In the genomic region with DNA sequence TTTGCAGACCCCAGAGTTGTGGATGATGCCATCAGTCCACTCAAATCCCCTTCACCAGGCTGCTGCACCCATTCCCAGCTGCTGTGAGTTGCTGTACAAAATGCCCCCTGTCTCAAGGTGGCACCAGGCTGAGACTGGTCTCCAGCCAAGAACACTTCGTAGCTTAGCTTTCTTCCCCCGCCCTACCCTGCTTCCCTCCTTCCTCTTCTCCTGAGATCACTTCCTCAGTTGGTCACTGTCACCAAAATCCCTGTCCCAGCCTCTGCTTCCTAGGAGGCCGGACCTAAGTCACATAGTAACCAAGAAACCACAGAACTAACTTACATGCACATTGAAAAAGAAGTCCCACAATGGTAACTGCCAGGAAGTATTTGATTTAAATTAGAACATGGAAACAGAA, we compare ENCODE assay signal across 15 cellular contexts. TPM values are rescaled to one million over a fixed set of nuclear protein-coding genes. Genes with fewer than 3 reads are reported as not detected.
DNase-seq lines count a peak whose midpoint lies in the region; ATAC-seq and TF ChIP-seq lines count a peak whose summit lies in the region.
"Had no signal": no experiment of that assay in that cellular context is flagged by ENCODE, and none has a peak within 500 bp of the region (broad histone marks: within the 10 kb centered on the region; RNA-seq: fewer than 3 reads in every experiment).

No MANE protein-coding gene starts in this region.

- H3K9me3 Mint-ChIP-seq in activated naive CD4-positive, alpha-beta T cell treated with anti-CD3 and anti-CD28 coated beads, Interleukin-2, amount 50 U/mL, for 24 hours, result no peaks in the 10 kb centered on the region
- no peaks in the 10 kb centered on the region for H3K9me3 Mint-ChIP-seq in activated naive CD4-positive, alpha-beta T cell treated with anti-CD3 and anti-CD28 coated beads for 36 hours

- H3K4me3 Mint-ChIP-seq in activated naive CD4-positive, alpha-beta T cell treated with anti-CD3 and anti-CD28 coated beads, Interleukin-2, amount 50 U/mL, for 24 hours, result peak overlapping the region; percentile 20
- H3K4me3 Mint-ChIP-seq in activated naive CD4-positive, alpha-beta T cell treated with anti-CD3 and anti-CD28 coated beads for 36 hours, result no peak overlapping the region

- H3K9me3 ChIP-seq in PC-3 (ENCODE audit: low read length) (no peaks in the 10 kb centered on the region), right cardiac atrium (ENCODE audit: control insufficient read depth, low read length) (no peaks in the 10 kb centered on the region), upper lobe of left lung (no peaks in the 10 kb centered on the region), ascending aorta (peaks cover 0 to 4% of the 10 kb centered on the region in 2 donors)
- H3K9me3 ChIP-seq: SJCRH30 had no signal

- H3K4me3 ChIP-seq in PC-3 (ENCODE audit: low read length) (no peak overlapping the region), right cardiac atrium (ENCODE audit: low read length) (no peak overlapping the region), upper lobe of left lung (no peak overlapping the region), ascending aorta (no peak overlapping the region)
- H3K4me3 ChIP-seq: SJCRH30 had no signal

- H3K27ac ChIP-seq in PC-3 (ENCODE audit: low read length) (no peak overlapping the region), right cardiac atrium (ENCODE audit: low read length) (no peak overlapping the region), upper lobe of left lung (peak overlapping the region; percentile 1 to 66 (median 54)), ascending aorta (peak overlapping the region in 1 of 2 donors; percentile 10)
- H3K27ac ChIP-seq: SJCRH30 had no signal

- CTCF ChIA-PET in activated naive CD4-positive, alpha-beta T cell treated with anti-CD3 and anti-CD28 coated beads for 36 hours (lab: Charles Lee), result interaction anchor here (0.6 to 1.4 kb wide), 4 partner anchors 18 to 94 kb away, joined by 4 to 7 read pairs (median 4); no protein-coding TSS in a partner anchor
- CTCF ChIA-PET in PC-3 (lab: Charles Lee), result interaction anchor here (0.6 kb wide), 1 partner anchor 10 kb away, joined by 6 read pairs; no protein-coding TSS in a partner anchor

- intact Hi-C loops in activated naive CD4-positive, alpha-beta T cell treated with anti-CD3 and anti-CD28 coated beads for 36 hours (cut with micrococcal nuclease), result no loop called here
- intact Hi-C loops in PC-3 (cut with micrococcal nuclease), result no loop called here
- intact Hi-C loops in right cardiac atrium (cut with DNase I), result loop anchor here in 1 of 4 donors (5.0 kb wide), 1 partner anchor 93 kb away; no protein-coding TSS in a partner anchor
- intact Hi-C loops in ascending aorta (cut with DNase I), result no loop called here

- no peaks in the 10 kb centered on the region for H3F3A ChIP-seq in PC-3 (ENCODE audit: low read length, unreplicated experiment)

- H3K27ac Mint-ChIP-seq in activated naive CD4-positive, alpha-beta T cell treated with anti-CD3 and anti-CD28 coated beads, Interleukin-2, amount 50 U/mL, for 24 hours, result no peak overlapping the region
- no peak overlapping the region for H3K27ac Mint-ChIP-seq in activated naive CD4-positive, alpha-beta T cell treated with anti-CD3 and anti-CD28 coated beads for 36 hours

- no peaks in the 10 kb centered on the region for H3K9me2 ChIP-seq in PC-3 (replicated peaks; ENCODE audit: low read length)

- WGBS in right cardiac atrium, result 57% methylated on average over 3 of the region's 3 CpGs
- WGBS in upper lobe of left lung, 2 donors, result 24 to 37% methylated on average over 3 of the region's 3 CpGs

- ATAC-seq in PC-3, result no peak
- peak; percentile 49 to 52 for ATAC-seq in right cardiac atrium
- peak; percentile 70 to 73 for ATAC-seq in upper lobe of left lung (ENCODE audit: low FRiP score in 2 of 2)
- ATAC-seq: HCT116 had no signal

- H3K4me1 Mint-ChIP-seq in activated naive CD4-positive, alpha-beta T cell treated with anti-CD3 and anti-CD28 coated beads, Interleukin-2, amount 50 U/mL, for 24 hours, result peaks cover 14% of the 10 kb centered on the region
- H3K4me1 Mint-ChIP-seq in activated naive CD4-positive, alpha-beta T cell treated with anti-CD3 and anti-CD28 coated beads for 36 hours (ENCODE audit: low read depth), result peaks cover 9% of the 10 kb centered on the region

- no peak for TF ChIP-seq EP300 in upper lobe of left lung (IDR thresholded peaks at IDR 0.05)

- H4K20me1 ChIP-seq in PC-3 (ENCODE audit: low read length), result no peaks in the 10 kb centered on the region

- H3K27me3 ChIP-seq in PC-3 (ENCODE audit: low read length), result no peaks in the 10 kb centered on the region
- H3K27me3 ChIP-seq in right cardiac atrium (ENCODE audit: control insufficient read depth, insufficient read depth), result no peaks in the 10 kb centered on the region
- H3K27me3 ChIP-seq in upper lobe of left lung, result no peaks in the 10 kb centered on the region
- H3K27me3 ChIP-seq in ascending aorta, result no peaks in the 10 kb centered on the region
- H3K27me3 ChIP-seq: SJCRH30 had no signal

- DNase-seq in activated naive CD4-positive, alpha-beta T cell treated with anti-CD3 and anti-CD28 coated beads for 36 hours, result no peak
- DNase-seq in PC-3 (peak; percentile 27), right cardiac atrium (peak in 1 of 3 donors; percentile 63), upper lobe of left lung (peak in 1 of 2 donors; percentile 65), ascending aorta (ENCODE audit: low spot score in 2 of 2) (no peak), DMS 273 treated with DMSO at 0.1 percent for 48 hours (lab: John Stamatoyannopoulos, UW) (no peak), NCI-H82 (lab: John Stamatoyannopoulos, UW) (no peak)
- DNase-seq: activated CD4-positive, alpha-beta T cell treated with anti-CD3 and anti-CD28 coated beads for 4 hours; activated effector memory CD4-positive, alpha-beta T cell treated with anti-CD3 and anti-CD28 coated beads, Interleukin-2, amount 50 U/mL, for 16 hours; NCI-H1417 treated with DMSO at 0.1 percent for 48 hours; NCI-H510A treated with DMSO at 0.1 percent for 48 hours; SJCRH30; trophoblast cell had no signal

- H2AFZ ChIP-seq in PC-3 (ENCODE audit: low read length), result 0 out of 2 replicates have a peak overlapping the region, but pooled peaks have one; percentile 21

- H3K4me1 ChIP-seq in PC-3 (ENCODE audit: insufficient read depth, low read length) (peaks cover 35% of the 10 kb centered on the region), right cardiac atrium (ENCODE audit: control insufficient read depth, insufficient read depth, low read length) (peaks cover 3% of the 10 kb centered on the region), upper lobe of left lung (peaks cover 33 to 56% (median 38%) of the 10 kb centered on the region in 4 donors), ascending aorta (no peaks in the 10 kb centered on the region)

- H3K27me3 Mint-ChIP-seq in activated naive CD4-positive, alpha-beta T cell treated with anti-CD3 and anti-CD28 coated beads, Interleukin-2, amount 50 U/mL, for 24 hours, result no peaks in the 10 kb centered on the region
- H3K27me3 Mint-ChIP-seq in activated naive CD4-positive, alpha-beta T cell treated with anti-CD3 and anti-CD28 coated beads for 36 hours (ENCODE audit: low read depth), result no peaks in the 10 kb centered on the region

- no peak overlapping the region for H3K9ac ChIP-seq in PC-3 (ENCODE audit: low read length)

- POLR2A ChIA-PET in PC-3 (lab: Charles Lee; ENCODE audit: unreplicated experiment), result interaction anchor here (0.7 kb wide), 1 partner anchor 202 kb away, joined by 4 read pairs; no protein-coding TSS in a partner anchor

- TF ChIP-seq CTCF in PC-3 (conservative IDR thresholded peaks at IDR 0.05; ENCODE audit: low read depth, low read length) (no peak), upper lobe of left lung (IDR thresholded peaks at IDR 0.05) (no peak), ascending aorta (IDR thresholded peaks at IDR 0.05) (no peak)

- H3K36me3 ChIP-seq in PC-3 (ENCODE audit: low read depth, low read length) (no peaks in the 10 kb centered on the region), upper lobe of left lung (no peaks in the 10 kb centered on the region), ascending aorta (no peaks in the 10 kb centered on the region)
- H3K36me3 ChIP-seq: SJCRH30 had no signal

- no peaks in the 10 kb centered on the region for H3K36me3 Mint-ChIP-seq in activated naive CD4-positive, alpha-beta T cell treated with anti-CD3 and anti-CD28 coated beads, Interleukin-2, amount 50 U/mL, for 24 hours
- no peaks in the 10 kb centered on the region for H3K36me3 Mint-ChIP-seq in activated naive CD4-positive, alpha-beta T cell treated with anti-CD3 and anti-CD28 coated beads for 36 hours (ENCODE audit: low read depth)

- H3K4me2 ChIP-seq in PC-3 (ENCODE audit: low read length), result no peak overlapping the region

- TF ChIP-seq POLR2A in upper lobe of left lung (IDR thresholded peaks at IDR 0.05), result no peak

- BruUV-seq in PC-3 (replicated peaks; lab: Mats Ljungman, UMichigan), result no TSS peak

- no peaks in the 10 kb centered on the region for H3K79me2 ChIP-seq in PC-3 (ENCODE audit: low read length)

RNA-seq across cellular contexts. Expression of gene ARRB1, which starts 18.4 kb away (rescaled TPM):
- 10 to 100 TPM; 15.7 to 16.6 TPM for total RNA-seq in activated naive CD4-positive, alpha-beta T cell treated with anti-CD3 and anti-CD28 coated beads for 36 hours
- 15.7 and 19.1 TPM in 2 replicates for total RNA-seq in PC-3 (2014; rRNA removed)
- total RNA-seq in right cardiac atrium, result 10 to 100 TPM; 24.8 to 32.5 (median 27.4) TPM
- 12.1 TPM for polyA plus RNA-seq in right cardiac atrium
- total RNA-seq in upper lobe of left lung, result 100 to 1,000 TPM; 119 to 235 (median 170) TPM
- 78.2 TPM for total RNA-seq in ascending aorta

RNA-seq across cellular contexts. Expression of gene RPS3, which starts 29.5 kb away (rescaled TPM):
- total RNA-seq in activated naive CD4-positive, alpha-beta T cell treated with anti-CD3 and anti-CD28 coated beads for 36 hours, result 1,000 to 10,000 TPM; 5,069 to 5,116 TPM
- total RNA-seq in PC-3 (2014; rRNA removed) (1,739 and 2,018 TPM in 2 replicates), right cardiac atrium (1,000 to 10,000 TPM; 1,039 to 1,263 (median 1,178) TPM), upper lobe of left lung (1,000 to 10,000 TPM in 4 of 6 donors, 100 to 1,000 TPM in 2; 474 to 2,141 (median 1,268) TPM), ascending aorta (511 TPM)
- polyA plus RNA-seq in right cardiac atrium, result 1,021 TPM

Comparison
In these comparisons a context has a peak if more than half of its experiments do, and no peak if none do; other contexts are left out.
1. H3K27ac ChIP-seq: peak in upper lobe of left lung (4 of 4); none in PC-3 (single experiment) and right cardiac atrium (single experiment).